Comparison of ENCODE assay signal across 11 cellular contexts in the genomic region with DNA sequence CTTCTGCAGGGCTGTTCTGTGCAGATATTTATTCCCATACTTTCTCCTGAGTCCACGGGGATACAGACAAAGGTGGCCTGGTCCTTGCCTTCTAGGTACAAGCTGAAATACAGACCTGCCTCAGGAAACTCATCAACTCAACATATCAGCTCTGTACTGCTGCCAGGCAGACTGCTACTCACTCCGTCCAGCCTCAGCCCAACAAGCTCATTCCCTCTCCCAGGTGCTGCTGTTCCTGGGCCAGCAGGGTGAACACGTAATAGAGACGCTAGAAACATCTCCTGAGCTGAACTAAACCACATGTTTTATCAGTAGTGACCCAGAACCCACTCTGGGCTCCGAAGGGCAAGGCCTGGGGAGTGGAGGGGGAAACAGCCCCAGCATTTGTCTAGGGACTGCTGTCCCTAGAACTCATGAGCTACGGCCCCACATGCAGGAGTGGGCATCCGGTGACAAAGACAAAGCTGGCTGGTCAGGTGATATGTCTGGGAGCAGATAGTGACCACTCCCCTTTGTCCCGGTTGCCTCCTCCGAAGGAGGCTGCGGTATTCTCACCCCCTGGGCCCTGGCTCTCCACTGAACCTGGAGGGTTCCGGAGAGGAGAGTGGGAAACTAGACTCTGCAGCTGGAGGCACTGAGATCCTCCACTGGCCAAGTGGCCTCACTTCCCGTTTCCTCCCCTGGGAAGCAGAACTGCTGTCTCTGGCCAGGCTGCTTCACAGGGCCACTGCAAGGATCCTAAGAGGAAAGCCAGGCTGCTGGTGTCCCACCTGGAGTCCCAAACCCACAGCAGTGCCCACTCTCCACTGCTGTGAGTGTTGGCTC.
A peak's percentile ranks its signal among the peaks of the same experiment; 100 is the strongest.
DNase-seq lines count a peak whose midpoint lies in the region; ATAC-seq and TF ChIP-seq lines count a peak whose summit lies in the region.
"Had no signal": no experiment of that assay in that cellular context is flagged by ENCODE, and none has a peak within 500 bp of the region (broad histone marks: within the 10 kb centered on the region; RNA-seq: fewer than 3 reads in every experiment).

No MANE protein-coding gene starts in this region.

- peaks cover 0 to 99% of the 10 kb centered on the region in 2 donors for H3K4me1 ChIP-seq in right atrium auricular region

- peaks cover 29% of the 10 kb centered on the region for H3K36me3 Mint-ChIP-seq in activated B cell treated with CpG ODN at 0.5 μM for 24 hours (ENCODE audit: low read depth)
- peaks cover 31% of the 10 kb centered on the region for H3K36me3 Mint-ChIP-seq in stimulated activated memory B cell treated with anti-CD40 and anti-IgM and Interleukin-4, amounts not matched to agents 10 μg/mL and 1 μg/mL and 100 μg/mL, for 72 hours

- TF ChIP-seq CTCF in activated B cell treated with CpG ODN at 0.5 μM for 24 hours (IDR thresholded peaks at IDR 0.05) (no peak), right atrium auricular region (IDR thresholded peaks at IDR 0.05) (no peak)

- CTCF ChIA-PET in activated B cell treated with CpG ODN at 0.5 μM for 24 hours (lab: Charles Lee) = interaction anchor here (0.7 to 5.1 kb wide), 13 partner anchors 10 to 117 kb away, joined by 3 to 40 read pairs (median 7); no protein-coding TSS in a partner anchor

- no peak for DNase-seq in activated B cell treated with CpG ODN at 0.5 μM for 24 hours
- peak; percentile 67 for DNase-seq in right atrium auricular region (ENCODE audit: low spot score)
- DNase-seq in NCI-H345 treated with DMSO at 0.1 percent for 48 hours (lab: John Stamatoyannopoulos, UW; ENCODE audit: unreplicated experiment) = no peak
- no peak for DNase-seq in NCI-H2029 (lab: John Stamatoyannopoulos, UW)
- DNase-seq: amniotic stem cell, kidney glomerular epithelial cell, NCI-H1105 treated with DMSO at 0.1 percent for 48 hours had no signal

- ATAC-seq in activated B cell treated with CpG ODN at 0.5 μM for 24 hours (ENCODE audit: low read depth) (no peak), HG02938 (IDR thresholded peaks at IDR 0.05; ENCODE audit: unreplicated experiment) (no peak), GM19397 (IDR thresholded peaks at IDR 0.05; ENCODE audit: unreplicated experiment) (no peak)
- no peak for ATAC-seq in stimulated activated memory B cell treated with anti-CD40 and anti-IgM and Interleukin-4, amounts not matched to agents 10 μg/mL and 1 μg/mL and 100 μg/mL, for 72 hours

- H3K27ac ChIP-seq in KOPT-K1 (ENCODE audit: low read depth, low read length, poor library complexity, severe bottlenecking) (peak overlapping the region; percentile 99), right atrium auricular region (peak overlapping the region; percentile 21 to 76)

- H3K4me3 Mint-ChIP-seq in activated B cell treated with CpG ODN at 0.5 μM for 24 hours = peak overlapping the region; percentile 6
- no peak overlapping the region for H3K4me3 Mint-ChIP-seq in stimulated activated memory B cell treated with anti-CD40 and anti-IgM and Interleukin-4, amounts not matched to agents 10 μg/mL and 1 μg/mL and 100 μg/mL, for 72 hours

- no peaks in the 10 kb centered on the region for H3K9me3 ChIP-seq in KOPT-K1 (ENCODE audit: insufficient read depth, low read length, poor library complexity, severe bottlenecking)
- H3K9me3 ChIP-seq in right atrium auricular region = no peaks in the 10 kb centered on the region

- H3K27ac Mint-ChIP-seq in activated B cell treated with CpG ODN at 0.5 μM for 24 hours = peak overlapping the region; percentile 95
- H3K27ac Mint-ChIP-seq in stimulated activated memory B cell treated with anti-CD40 and anti-IgM and Interleukin-4, amounts not matched to agents 10 μg/mL and 1 μg/mL and 100 μg/mL, for 72 hours = peak overlapping the region; percentile 84

- H3K27me3 Mint-ChIP-seq in activated B cell treated with CpG ODN at 0.5 μM for 24 hours = no peaks in the 10 kb centered on the region
- H3K27me3 Mint-ChIP-seq in stimulated activated memory B cell treated with anti-CD40 and anti-IgM and Interleukin-4, amounts not matched to agents 10 μg/mL and 1 μg/mL and 100 μg/mL, for 72 hours = no peaks in the 10 kb centered on the region

- no peaks in the 10 kb centered on the region for H3K9me3 Mint-ChIP-seq in activated B cell treated with CpG ODN at 0.5 μM for 24 hours
- H3K9me3 Mint-ChIP-seq in stimulated activated memory B cell treated with anti-CD40 and anti-IgM and Interleukin-4, amounts not matched to agents 10 μg/mL and 1 μg/mL and 100 μg/mL, for 72 hours = no peaks in the 10 kb centered on the region

- no peak overlapping the region for H3K4me3 ChIP-seq in right atrium auricular region

- H3K27me3 ChIP-seq in right atrium auricular region = no peaks in the 10 kb centered on the region

- intact Hi-C loops in activated B cell treated with CpG ODN at 0.5 μM for 24 hours (cut with micrococcal nuclease) = loop anchor here (2.0 to 5.0 kb wide), 2 partner anchors 13 to 41 kb away; no protein-coding TSS in a partner anchor

- POLR2A ChIA-PET in activated B cell treated with CpG ODN at 0.5 μM for 24 hours (lab: Charles Lee) = interaction anchor here (0.7 to 15.9 kb wide), 16 partner anchors 8 to 113 kb away, joined by 3 to 207 read pairs (median 4); no protein-coding TSS in a partner anchor

- H3K4me1 Mint-ChIP-seq in activated B cell treated with CpG ODN at 0.5 μM for 24 hours = peaks cover 100% of the 10 kb centered on the region
- H3K4me1 Mint-ChIP-seq in stimulated activated memory B cell treated with anti-CD40 and anti-IgM and Interleukin-4, amounts not matched to agents 10 μg/mL and 1 μg/mL and 100 μg/mL, for 72 hours = peaks cover 95% of the 10 kb centered on the region

- H3K36me3 ChIP-seq in KOPT-K1 (ENCODE audit: insufficient read depth, low read length) = 0 out of 2 replicates have a peak, but pooled peaks cover 3% of the 10 kb centered on the region
- H3K36me3 ChIP-seq in right atrium auricular region = no peaks in the 10 kb centered on the region
